ENCODE assay signal across 13 cellular contexts in the genomic region with DNA sequence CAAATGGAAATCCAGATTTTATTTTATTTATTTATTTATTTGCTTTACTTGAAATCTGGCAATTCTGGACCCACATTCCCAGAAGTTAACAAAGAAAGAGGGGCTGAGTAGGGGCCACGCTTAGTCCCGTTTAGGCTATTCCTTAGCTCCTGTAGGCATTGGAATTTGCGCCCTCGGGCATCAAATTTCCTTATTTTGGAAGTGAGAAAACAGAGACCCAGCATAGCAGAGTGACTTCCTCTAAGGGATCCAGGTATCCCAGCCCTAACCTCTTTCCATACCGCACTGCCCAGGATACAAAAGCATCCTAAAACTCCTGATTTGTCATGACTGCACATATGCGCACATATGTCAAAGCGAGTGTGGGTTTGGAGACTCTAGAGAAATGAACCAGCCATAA. TPM values are rescaled to one million over a fixed set of nuclear protein-coding genes. Genes with fewer than 3 reads are reported as not detected.
A peak's percentile ranks its signal among the peaks of the same experiment; 100 is the strongest.
DNase-seq lines count a peak whose midpoint lies in the region; ATAC-seq, FAIRE-seq and TF ChIP-seq lines count a peak whose summit lies in the region.
"Had no signal": no experiment of that assay in that cellular context is flagged by ENCODE, and none has a peak within 500 bp of the region (broad histone marks: within the 10 kb centered on the region; RNA-seq: fewer than 3 reads in every experiment).

No MANE protein-coding gene starts in this region.

- H3K9ac ChIP-seq in HepG2 (ENCODE audit: insufficient read depth, low read depth, low read length) (no peak overlapping the region), HUES6 (ENCODE audit: low read length) (no peak overlapping the region), endodermal cell (ENCODE audit: extremely low read depth, low read length, poor library complexity, severe bottlenecking) (no peak overlapping the region)

- peak overlapping the region in 1 of 3 experiments; percentile 67; a peak in 1 of 6 replicates for H3K4me3 ChIP-seq in HepG2 (replicated peaks in 1 of 3; ENCODE audit: insufficient read depth in 1 of 3, low read depth in 2 of 3, low read length in 3 of 3)
- H3K4me3 ChIP-seq in right lobe of liver: no peak overlapping the region
- no peak overlapping the region for H3K4me3 ChIP-seq in HUES6 (ENCODE audit: low read depth, low read length)
- no peak overlapping the region for H3K4me3 ChIP-seq in endodermal cell (ENCODE audit: low read length)
- no peak overlapping the region for H3K4me3 ChIP-seq in transverse colon

- no peak for TF ChIP-seq EP300 in HepG2 (IDR thresholded peaks at IDR 0.05; ENCODE audit: low read depth in 2 of 2, low read length in 2 of 2)
- TF ChIP-seq EP300 in HepG2 (CRISPR knock-in tag; IDR thresholded peaks at IDR 0.05; ENCODE audit: borderline replicate concordance): no peak
- no peak for TF ChIP-seq EP300 in transverse colon (IDR thresholded peaks at IDR 0.05; ENCODE audit: low read depth)

- H3K27ac Mint-ChIP-seq in endodermal cell: no peak overlapping the region
- no peak overlapping the region for H3K27ac Mint-ChIP-seq in MCF 10A (ENCODE audit: low read depth, unreplicated experiment)

- ATAC-seq in HepG2: no peak
- no peak for ATAC-seq in right lobe of liver

- H3K4me2 ChIP-seq in HepG2 (ENCODE audit: low read depth, low read length): peak overlapping the region; percentile 67

- FAIRE-seq in HepG2 (lab: Jason Lieb, UNC): no peak

- no peaks in the 10 kb centered on the region; a peak in 3 of 5 replicates for H3K27me3 ChIP-seq in HepG2 (ENCODE audit: control insufficient read depth in 1 of 2, insufficient read depth in 2 of 2, low read length in 2 of 2)
- H3K27me3 ChIP-seq in right lobe of liver: no peaks in the 10 kb centered on the region
- no peaks in the 10 kb centered on the region for H3K27me3 ChIP-seq in HUES6 (ENCODE audit: control insufficient read depth, insufficient read depth, low read length)
- no peaks in the 10 kb centered on the region for H3K27me3 ChIP-seq in endodermal cell (ENCODE audit: control insufficient read depth, insufficient read depth, low read length, poor library complexity, severe bottlenecking)
- H3K27me3 ChIP-seq in transverse colon: no peaks in the 10 kb centered on the region

- 71% methylated on average over 7 of the region's 7 CpGs for WGBS in HepG2 (ENCODE audit: low lambda C conversion rate)
- 79% methylated on average over 7 of the region's 7 CpGs for WGBS in right lobe of liver (ENCODE audit: insufficient coverage, low coverage, low lambda C conversion rate, missing lambda C conversion rate)
- WGBS in endodermal cell (ENCODE audit: insufficient coverage in 1 of 2, insufficient read length in 1 of 2), 2 experiments: 70 to 77% methylated on average over 4 to 7 of the region's 7 CpGs
- 86 to 96% methylated on average over 5 to 7 of the region's 7 CpGs for WGBS in transverse colon (ENCODE audit: low coverage in 1 of 2), 2 donors

- H3K36me3 ChIP-seq in HepG2 (replicated peaks in 1 of 2; ENCODE audit: control insufficient read depth in 1 of 2, insufficient read depth in 2 of 2, low read length in 2 of 2) (no peaks in the 10 kb centered on the region), right lobe of liver (no peaks in the 10 kb centered on the region), HUES6 (ENCODE audit: control insufficient read depth, insufficient read depth, low read length) (no peaks in the 10 kb centered on the region), endodermal cell (ENCODE audit: control insufficient read depth, insufficient read depth, low read length) (no peaks in the 10 kb centered on the region), transverse colon (no peaks in the 10 kb centered on the region)

- H3K27me3 Mint-ChIP-seq in endodermal cell (ENCODE audit: insufficient read depth): no peaks in the 10 kb centered on the region
- no peaks in the 10 kb centered on the region for H3K27me3 Mint-ChIP-seq in MCF 10A (ENCODE audit: insufficient read depth, unreplicated experiment)

- peaks cover 22% of the 10 kb centered on the region for H3K4me1 ChIP-seq in HepG2 (ENCODE audit: insufficient read depth, low read length)
- H3K4me1 ChIP-seq in right lobe of liver: peaks cover 0 to 4% (median 2%) of the 10 kb centered on the region in 4 donors
- peaks cover 12% of the 10 kb centered on the region for H3K4me1 ChIP-seq in HUES6 (ENCODE audit: control insufficient read depth, insufficient read depth, low read length)
- H3K4me1 ChIP-seq in endodermal cell (ENCODE audit: control insufficient read depth, insufficient read depth, low read length): no peaks in the 10 kb centered on the region
- peaks cover 0 to 23% (median 6%) of the 10 kb centered on the region in 4 donors for H3K4me1 ChIP-seq in transverse colon

- DNase-seq in HepG2 (ENCODE audit: low spot score): no peak
- no peak for DNase-seq in right lobe of liver
- DNase-seq in endodermal cell: peak; percentile 65
- DNase-seq in transverse colon: no peak
- DNase-seq in MCF 10A (ENCODE audit: unreplicated experiment): no peak
- no peak for DNase-seq in MV-4-11 (lab: John Stamatoyannopoulos, UW)
- no peak for DNase-seq in NCI-H345 (lab: John Stamatoyannopoulos, UW)
- DNase-seq: HCEC 1CT, KBM-7, NCI-H1092, NCI-H146, NCI-H524 had no signal

- no peak for TF ChIP-seq RAD21 in HepG2 (CRISPR knock-in tag; IDR thresholded peaks at IDR 0.05)

- peaks cover 2% of the 10 kb centered on the region for H3K4me1 Mint-ChIP-seq in endodermal cell
- no peaks in the 10 kb centered on the region for H3K4me1 Mint-ChIP-seq in MCF 10A (ENCODE audit: insufficient read depth, unreplicated experiment)

- in situ Hi-C loops in HepG2 (cut with HindIII; ENCODE audit: extremely low pct_ligation_motif_present, low pct_unique_long_range_greater_than_20kb): no loop called here
- in situ Hi-C loops in transverse colon (cut with MboI; ENCODE audit: low pct_ligation_motif_present in 1 of 4, low pct_unique_long_range_greater_than_20kb in 1 of 4, low sequenced_read_pairs in 3 of 4): no loop called here

- CTCF ChIA-PET in HepG2 (lab: Yijun Ruan, JAX; ENCODE audit: low intra/inter-chr PET ratio, low total read pairs): interaction anchor here (1.3 kb wide), 1 partner anchor 8 kb away, joined by 3 read pairs; no protein-coding TSS in a partner anchor
- CTCF ChIA-PET in MCF 10A (lab: Yijun Ruan, JAX): interaction anchor here (1.1 to 4.6 kb wide), 4 partner anchors 14 to 38 kb away, joined by 4 to 26 read pairs (median 8); no protein-coding TSS in a partner anchor

- H2AFZ ChIP-seq in HepG2 (ENCODE audit: low read length): peak overlapping the region; percentile 60

- no TSS peak for BruUV-seq in HepG2 (replicated peaks; lab: Mats Ljungman, UMichigan)
- no TSS peak for BruUV-seq in MCF 10A (replicated peaks; lab: Mats Ljungman, UMichigan)

- no peaks in the 10 kb centered on the region for H3K79me2 ChIP-seq in HepG2 (ENCODE audit: insufficient read depth, low read length)

- H3K36me3 Mint-ChIP-seq in endodermal cell (ENCODE audit: low read depth): no peaks in the 10 kb centered on the region
- no peaks in the 10 kb centered on the region for H3K36me3 Mint-ChIP-seq in MCF 10A (ENCODE audit: insufficient read depth, unreplicated experiment)

- TF ChIP-seq POLR2A in HepG2 (IDR thresholded peaks at IDR 0.05; ENCODE audit: insufficient read depth in 1 of 2, low read depth in 2 of 2, low read length in 2 of 2) (no peak), right lobe of liver (IDR thresholded peaks at IDR 0.05) (no peak), transverse colon (IDR thresholded peaks at IDR 0.05) (no peak)

- no peaks in the 10 kb centered on the region for H3K9me3 Mint-ChIP-seq in endodermal cell
- H3K9me3 Mint-ChIP-seq in MCF 10A (ENCODE audit: unreplicated experiment): no peaks in the 10 kb centered on the region

- H3K27ac ChIP-seq in HepG2 (ENCODE audit: extremely low read length, insufficient read depth, low read length) (no peak overlapping the region), right lobe of liver (no peak overlapping the region), HUES6 (ENCODE audit: low read depth, low read length) (0 out of 2 replicates have a peak overlapping the region, but pooled peaks have one; percentile 9), endodermal cell (ENCODE audit: low read depth, low read length) (no peak overlapping the region), transverse colon (peak overlapping the region in 3 of 4 donors; percentile 56 to 78 (median 73))

- POLR2A ChIA-PET in HepG2 (lab: Yijun Ruan, JAX): interaction anchor here (1.1 to 3.1 kb wide), 3 partner anchors 11 to 144 kb away, joined by 3 to 16 read pairs (median 3); partner anchors contain the start of gene ARL6IP1
- POLR2A ChIA-PET in MCF 10A (lab: Yijun Ruan, JAX): interaction anchor here (3.9 kb wide), 1 partner anchor 13 kb away, joined by 15 read pairs; no protein-coding TSS in a partner anchor

- H4K20me1 ChIP-seq in HepG2 (ENCODE audit: insufficient read depth, low read length): no peaks in the 10 kb centered on the region

- TF ChIP-seq CTCF in HepG2 (CRISPR knock-in tag; IDR thresholded peaks at IDR 0.05) (no peak), right lobe of liver (IDR thresholded peaks at IDR 0.05) (no peak), endodermal cell (conservative IDR thresholded peaks at IDR 0.05) (no peak), transverse colon (IDR thresholded peaks at IDR 0.05) (no peak), MCF 10A (IDR thresholded peaks at IDR 0.05; ENCODE audit: unreplicated experiment) (no peak)

- H3K4me3 Mint-ChIP-seq in endodermal cell (no peak overlapping the region), MCF 10A (ENCODE audit: unreplicated experiment) (no peak overlapping the region)

- H3K9me3 ChIP-seq in HepG2 (ENCODE audit: low read length) (no peaks in the 10 kb centered on the region), right lobe of liver (no peaks in the 10 kb centered on the region), HUES6 (ENCODE audit: control insufficient read depth, insufficient read depth, low read depth, low read length) (no peaks in the 10 kb centered on the region), endodermal cell (ENCODE audit: control insufficient read depth, low read length) (no peaks in the 10 kb centered on the region), transverse colon (no peaks in the 10 kb centered on the region)

- intact Hi-C loops in HepG2 (cut with micrococcal nuclease; ENCODE audit: unreplicated experiment): no loop called here
- intact Hi-C loops in right lobe of liver (cut with DNase I): no loop called here
- intact Hi-C loops in transverse colon (cut with DNase I; ENCODE audit: low total_unique reads): loop anchor here (1.0 kb wide), 1 partner anchor 29 kb away; no protein-coding TSS in a partner anchor
- intact Hi-C loops in MCF 10A (cut with micrococcal nuclease): no loop called here

RNA-seq across cellular contexts. Expression of gene SMG1, which starts 19.0 kb away (rescaled TPM):
- 53.7 and 72.7 TPM in 2 replicates for total RNA-seq in HepG2 (2016; rRNA removed; fragmentation: Illumina TruSeq; extraction: Trizol)
- total RNA-seq in HepG2 (2016; cell fraction: cytosol; rRNA removed; fragmentation: Illumina TruSeq; extraction: Trizol; ENCODE audit: low read depth): 52.2 and 56.7 TPM in 2 replicates
- total RNA-seq in HepG2 (2016; cell fraction: insoluble cytoplasmic fraction; rRNA removed; fragmentation: Illumina TruSeq; extraction: Trizol): 50.1 and 65.9 TPM in 2 replicates
- 45.7 and 53.5 TPM in 2 replicates for total RNA-seq in HepG2 (2016; cell fraction: membrane; rRNA removed; fragmentation: Illumina TruSeq; extraction: Trizol)
- 131 and 149 TPM in 2 replicates for total RNA-seq in HepG2 (2016; cell fraction: nucleus; rRNA removed; fragmentation: Illumina TruSeq; extraction: Trizol)
- 39.1 and 48.7 TPM in 2 replicates for polyA plus RNA-seq in HepG2 (2011; rRNA removed)
- 16.8 and 24.6 TPM in 2 replicates for polyA plus RNA-seq in HepG2 (2011; cell fraction: cytosol; rRNA removed)
- polyA plus RNA-seq in HepG2 (2011; cell fraction: nucleus; rRNA removed): 87.4 and 101 TPM in 2 replicates
- 39.6 and 43.6 TPM in 2 replicates for polyA plus RNA-seq in HepG2 (2012)
- 2.1 and 2.8 TPM in 2 replicates for polyA plus RNA-seq in HepG2 (2016; cell fraction: cytosol; fragmentation: Illumina TruSeq; extraction: Trizol; ENCODE audit: low read depth)
- 29.8 and 31.4 TPM in 2 replicates for polyA plus RNA-seq in HepG2 (2016; cell fraction: insoluble cytoplasmic fraction; fragmentation: Illumina TruSeq; extraction: Trizol; ENCODE audit: low read depth)
- polyA plus RNA-seq in HepG2 (2016; cell fraction: membrane; fragmentation: Illumina TruSeq; extraction: Trizol; ENCODE audit: low read depth): 4.7 and 5.7 TPM in 2 replicates
- 100 and 114 TPM in 2 replicates for polyA plus RNA-seq in HepG2 (2016; cell fraction: nucleus; fragmentation: Illumina TruSeq; extraction: Trizol; ENCODE audit: insufficient read depth, low read depth)
- 109 and 150 TPM in 2 replicates for polyA minus RNA-seq in HepG2 (2011; rRNA and poly(A)+ RNA removed; ENCODE audit: low replicate concordance)
- 67.3 and 79.2 TPM in 2 replicates for polyA minus RNA-seq in HepG2 (2011; cell fraction: cytosol; rRNA and poly(A)+ RNA removed)
- polyA minus RNA-seq in HepG2 (2011; cell fraction: nucleus; rRNA and poly(A)+ RNA removed): 508 and 586 TPM in 2 replicates
- total RNA-seq in right lobe of liver: 10 to 100 TPM; 29.6 to 45.9 (median 33.8) TPM
- total RNA-seq in endodermal cell: 100 to 1,000 TPM; 100 to 113 TPM
- 25.1 TPM for polyA plus RNA-seq in endodermal cell (2013, experiment 1 of 2)
- 25.6 TPM for polyA plus RNA-seq in endodermal cell (2013, experiment 2 of 2)
- total RNA-seq in transverse colon: 100 to 1,000 TPM; 115 to 159 (median 127) TPM
- total RNA-seq in MCF 10A (2022): 104 and 110 TPM in 2 replicates

RNA-seq across cellular contexts. Expression of gene TMC7, which starts 38.5 kb away (rescaled TPM):
- total RNA-seq in HepG2 (2016; rRNA removed; fragmentation: Illumina TruSeq; extraction: Trizol) (1.2 TPM in 2 replicates), right lobe of liver (under 1 TPM; 0.16 to 0.37 (median 0.27) TPM), endodermal cell (10 to 100 TPM; 14.9 to 16.6 TPM), transverse colon (1 to 10 TPM; 4.4 to 9.7 (median 6.2) TPM), MCF 10A (2022) (4.1 and 6.0 TPM in 2 replicates)
- 0.20 and 0.62 TPM in 2 replicates for total RNA-seq in HepG2 (2016; cell fraction: cytosol; rRNA removed; fragmentation: Illumina TruSeq; extraction: Trizol; ENCODE audit: low read depth)
- total RNA-seq in HepG2 (2016; cell fraction: insoluble cytoplasmic fraction; rRNA removed; fragmentation: Illumina TruSeq; extraction: Trizol): 0.77 and 1.2 TPM in 2 replicates
- total RNA-seq in HepG2 (2016; cell fraction: membrane; rRNA removed; fragmentation: Illumina TruSeq; extraction: Trizol): 0.62 and 0.74 TPM in 2 replicates
- 1.6 and 2.1 TPM in 2 replicates for total RNA-seq in HepG2 (2016; cell fraction: nucleus; rRNA removed; fragmentation: Illumina TruSeq; extraction: Trizol)
- 5.1 and 5.4 TPM in 2 replicates for polyA plus RNA-seq in HepG2 (2011; rRNA removed)
- 3.4 and 5.0 TPM in 2 replicates for polyA plus RNA-seq in HepG2 (2011; cell fraction: cytosol; rRNA removed)
- 4.3 and 4.5 TPM in 2 replicates for polyA plus RNA-seq in HepG2 (2011; cell fraction: nucleus; rRNA removed)
- 2.8 and 4.5 TPM in 2 replicates for polyA plus RNA-seq in HepG2 (2012)
- 0.16 and 0.23 TPM in 2 replicates for polyA plus RNA-seq in HepG2 (2016; cell fraction: cytosol; fragmentation: Illumina TruSeq; extraction: Trizol; ENCODE audit: low read depth)
- 1.0 and 1.1 TPM in 2 replicates for polyA plus RNA-seq in HepG2 (2016; cell fraction: insoluble cytoplasmic fraction; fragmentation: Illumina TruSeq; extraction: Trizol; ENCODE audit: low read depth)
- 0.37 and 0.55 TPM in 2 replicates for polyA plus RNA-seq in HepG2 (2016; cell fraction: membrane; fragmentation: Illumina TruSeq; extraction: Trizol; ENCODE audit: low read depth)
- 3.2 TPM in 2 replicates for polyA plus RNA-seq in HepG2 (2016; cell fraction: nucleus; fragmentation: Illumina TruSeq; extraction: Trizol; ENCODE audit: insufficient read depth, low read depth)
- polyA minus RNA-seq in HepG2 (2011; rRNA and poly(A)+ RNA removed; ENCODE audit: low replicate concordance): 4.8 and 9.6 TPM in 2 replicates
- polyA minus RNA-seq in HepG2 (2011; cell fraction: cytosol; rRNA and poly(A)+ RNA removed): 6.1 and 6.4 TPM in 2 replicates
- 7.6 and 10.7 TPM in 2 replicates for polyA minus RNA-seq in HepG2 (2011; cell fraction: nucleus; rRNA and poly(A)+ RNA removed)
- 8.0 TPM for polyA plus RNA-seq in endodermal cell (2013, experiment 1 of 2)
- polyA plus RNA-seq in endodermal cell (2013, experiment 2 of 2): 8.5 TPM

Comparison
In these comparisons a context has a peak if more than half of its experiments do, and no peak if none do; other contexts are left out.
1. H3K27ac ChIP-seq: peak in HUES6 (single experiment) and transverse colon (3 of 4); none in HepG2 (single experiment), right lobe of liver (0 of 3) and endodermal cell (single experiment).